11 cellular contexts compared by ENCODE assay signal in the genomic region with DNA sequence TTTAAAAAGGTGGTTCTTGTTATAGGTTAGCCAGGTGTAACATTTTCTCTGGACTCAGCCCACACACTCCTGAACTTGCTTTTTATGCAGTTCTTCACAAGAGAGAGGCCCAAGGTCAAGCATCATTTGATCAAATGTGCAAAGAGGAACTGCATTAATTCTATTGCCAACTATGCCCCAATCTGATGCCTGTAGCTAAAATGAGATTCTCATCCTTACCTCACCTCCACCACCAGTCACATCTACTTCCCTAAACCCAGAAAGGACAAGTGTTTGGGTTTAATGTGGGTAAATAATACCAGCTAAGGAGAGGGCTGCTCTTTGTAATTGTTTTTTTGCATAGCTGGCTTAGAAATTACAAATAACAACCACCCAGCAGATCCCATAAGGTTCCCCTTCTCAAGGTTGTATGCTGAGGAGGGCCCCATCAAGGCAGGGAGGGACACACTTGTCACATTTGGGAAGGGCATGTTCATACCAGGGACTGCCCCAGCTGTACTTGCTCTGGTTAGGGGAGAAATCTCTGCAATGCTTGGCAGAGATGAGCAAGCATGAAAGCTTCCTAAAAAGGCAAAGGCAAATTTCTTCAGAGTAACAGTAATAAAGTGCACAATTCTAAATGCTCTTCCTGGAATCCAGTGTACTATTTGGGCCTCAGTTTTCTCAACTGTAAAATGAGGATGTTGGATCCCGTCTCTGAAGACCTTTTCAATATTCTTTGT.
A peak's percentile ranks its signal among the peaks of the same experiment; 100 is the strongest.
DNase-seq lines count a peak whose midpoint lies in the region; ATAC-seq and TF ChIP-seq lines count a peak whose summit lies in the region.
"Had no signal": no experiment of that assay in that cellular context is flagged by ENCODE, and none has a peak within 500 bp of the region (broad histone marks: within the 10 kb centered on the region; RNA-seq: fewer than 3 reads in every experiment).

No MANE protein-coding gene starts in this region.

- H3K27me3 Mint-ChIP-seq in activated T-cell treated with anti-CD3 and anti-CD28 coated beads, Interleukin-2, amount 50 U/mL, for 4 hours (ENCODE audit: low read depth) = no peaks in the 10 kb centered on the region
- H3K27me3 Mint-ChIP-seq in T-helper 17 cell = no peaks in the 10 kb centered on the region
- H3K27me3 Mint-ChIP-seq in immature natural killer cell (ENCODE audit: low read depth in 3 of 3) = peaks cover 0 to 1% (median 0%) of the 10 kb centered on the region in 3 donors

- DNase-seq in activated T-cell treated with anti-CD3 and anti-CD28 coated beads, Interleukin-2, amount 50 U/mL, for 4 hours = no peak
- DNase-seq in activated T-cell treated with anti-CD3 and anti-CD28 coated beads for 4 hours (no peak), T-helper 17 cell (no peak), immature natural killer cell (no peak), T1000 (lab: John Stamatoyannopoulos, UW) (no peak), lower leg skin (ENCODE audit: low spot score in 2 of 2) (no peak)
- DNase-seq: NCI-H526; stimulated activated CD4-positive, alpha-beta T cell treated with anti-CD3 and anti-CD28 coated beads, Interleukin-12 subunit alpha, Interleukin-12 subunit beta, amount 100 ng/mL, for 4 hours had no signal

- intact Hi-C loops in lower leg skin (cut with DNase I; ENCODE audit: low total_unique reads) = no loop called here

- no peak overlapping the region for H3K4me3 ChIP-seq in lower leg skin (ENCODE audit: low read depth, poor library complexity, severe bottlenecking)

- peaks cover 78% of the 10 kb centered on the region for H3K36me3 Mint-ChIP-seq in activated T-cell treated with anti-CD3 and anti-CD28 coated beads, Interleukin-2, amount 50 U/mL, for 4 hours (ENCODE audit: insufficient read depth)
- H3K36me3 Mint-ChIP-seq in T-helper 17 cell (ENCODE audit: low read depth) (peaks cover 10% of the 10 kb centered on the region), immature natural killer cell (peaks cover 6 to 46% (median 27%) of the 10 kb centered on the region in 3 donors)

- peak; percentile 56 for ATAC-seq in activated T-cell treated with anti-CD3 and anti-CD28 coated beads, Interleukin-2, amount 50 U/mL, for 4 hours
- ATAC-seq in T-helper 17 cell (no peak), GM18519 (IDR thresholded peaks at IDR 0.05; ENCODE audit: low FRiP score, unreplicated experiment) (no peak)

- TF ChIP-seq POLR2A in lower leg skin (IDR thresholded peaks at IDR 0.05) = no peak

- WGBS in lower leg skin, 2 donors = 71 to 80% methylated on average over 1 of the region's 1 CpG

- H3K9me3 ChIP-seq in T-helper 17 cell (ENCODE audit: control insufficient read depth, low read length, poor library complexity, severe bottlenecking) = no peaks in the 10 kb centered on the region

- H3K4me3 Mint-ChIP-seq in activated T-cell treated with anti-CD3 and anti-CD28 coated beads, Interleukin-2, amount 50 U/mL, for 4 hours = peak overlapping the region; percentile 22
- H3K4me3 Mint-ChIP-seq in T-helper 17 cell (peak overlapping the region; percentile 10), immature natural killer cell (peak overlapping the region in 1 of 5 donors; percentile 21)

- H3K9me3 Mint-ChIP-seq in activated T-cell treated with anti-CD3 and anti-CD28 coated beads, Interleukin-2, amount 50 U/mL, for 4 hours = no peaks in the 10 kb centered on the region
- no peaks in the 10 kb centered on the region for H3K9me3 Mint-ChIP-seq in immature natural killer cell

- TF ChIP-seq CTCF in lower leg skin (IDR thresholded peaks at IDR 0.05) = no peak

- peak overlapping the region; percentile 28 for H3K27ac ChIP-seq in temporal lobe (ENCODE audit: low read depth, low read length)
- H3K27ac ChIP-seq: C4-2B had no signal

- peaks cover 93% of the 10 kb centered on the region for H3K4me1 Mint-ChIP-seq in activated T-cell treated with anti-CD3 and anti-CD28 coated beads, Interleukin-2, amount 50 U/mL, for 4 hours (ENCODE audit: low read depth)
- H3K4me1 Mint-ChIP-seq in T-helper 17 cell = peaks cover 58% of the 10 kb centered on the region
- H3K4me1 Mint-ChIP-seq in immature natural killer cell = peaks cover 78 to 94% of the 10 kb centered on the region in 2 donors

- H3K27ac Mint-ChIP-seq in T-helper 17 cell (peak overlapping the region; percentile 72), immature natural killer cell (peak overlapping the region; percentile 21 to 78 (median 47))

Comparison
In these comparisons a context has a peak if more than half of its experiments do, and no peak if none do; other contexts are left out.
1. ATAC-seq: peak in activated T-cell treated with anti-CD3 and anti-CD28 coated beads, Interleukin-2, amount 50 U/mL, for 4 hours (2 of 2); none in T-helper 17 cell (single experiment) and GM18519 (single experiment).